1 cellular context compared by ENCODE assay signal in the genomic region with DNA sequence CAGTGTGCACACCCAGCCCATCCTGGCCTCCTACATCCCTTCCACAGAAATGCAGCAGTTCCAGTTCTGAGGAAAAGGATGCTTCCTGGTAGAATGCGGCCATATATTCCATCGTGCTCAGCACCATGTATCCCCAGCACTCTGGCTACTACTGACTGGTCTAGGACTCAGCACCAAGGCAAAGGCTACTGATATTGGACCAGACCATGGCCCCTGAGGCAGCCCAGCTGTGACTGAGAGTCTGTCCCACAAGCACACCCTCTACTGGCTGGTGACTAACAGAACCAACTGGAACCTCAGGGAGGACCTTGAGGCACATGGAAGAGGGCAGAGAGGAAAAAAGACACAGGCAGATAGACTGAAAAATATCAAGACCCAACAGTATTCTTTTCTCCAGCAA.
TF ChIP-seq lines count a peak whose summit lies in the region.

No MANE protein-coding gene starts in this region.

TF ChIP-seq in GM23338, 12 proteins besides CTCF, POLR2A, EP300 and RAD21:
- TF ChIP-seq, protein P1, sequence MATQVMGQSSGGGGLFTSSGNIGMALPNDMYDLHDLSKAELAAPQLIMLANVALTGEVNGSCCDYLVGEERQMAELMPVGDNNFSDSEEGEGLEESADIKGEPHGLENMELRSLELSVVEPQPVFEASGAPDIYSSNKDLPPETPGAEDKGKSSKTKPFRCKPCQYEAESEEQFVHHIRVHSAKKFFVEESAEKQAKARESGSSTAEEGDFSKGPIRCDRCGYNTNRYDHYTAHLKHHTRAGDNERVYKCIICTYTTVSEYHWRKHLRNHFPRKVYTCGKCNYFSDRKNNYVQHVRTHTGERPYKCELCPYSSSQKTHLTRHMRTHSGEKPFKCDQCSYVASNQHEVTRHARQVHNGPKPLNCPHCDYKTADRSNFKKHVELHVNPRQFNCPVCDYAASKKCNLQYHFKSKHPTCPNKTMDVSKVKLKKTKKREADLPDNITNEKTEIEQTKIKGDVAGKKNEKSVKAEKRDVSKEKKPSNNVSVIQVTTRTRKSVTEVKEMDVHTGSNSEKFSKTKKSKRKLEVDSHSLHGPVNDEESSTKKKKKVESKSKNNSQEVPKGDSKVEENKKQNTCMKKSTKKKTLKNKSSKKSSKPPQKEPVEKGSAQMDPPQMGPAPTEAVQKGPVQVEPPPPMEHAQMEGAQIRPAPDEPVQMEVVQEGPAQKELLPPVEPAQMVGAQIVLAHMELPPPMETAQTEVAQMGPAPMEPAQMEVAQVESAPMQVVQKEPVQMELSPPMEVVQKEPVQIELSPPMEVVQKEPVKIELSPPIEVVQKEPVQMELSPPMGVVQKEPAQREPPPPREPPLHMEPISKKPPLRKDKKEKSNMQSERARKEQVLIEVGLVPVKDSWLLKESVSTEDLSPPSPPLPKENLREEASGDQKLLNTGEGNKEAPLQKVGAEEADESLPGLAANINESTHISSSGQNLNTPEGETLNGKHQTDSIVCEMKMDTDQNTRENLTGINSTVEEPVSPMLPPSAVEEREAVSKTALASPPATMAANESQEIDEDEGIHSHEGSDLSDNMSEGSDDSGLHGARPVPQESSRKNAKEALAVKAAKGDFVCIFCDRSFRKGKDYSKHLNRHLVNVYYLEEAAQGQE (IDR thresholded peaks at IDR 0.05; ENCODE audit: unreplicated experiment), result no peak
- TF ChIP-seq EZH2phosphoT487 (IDR thresholded peaks at IDR 0.05; ENCODE audit: unreplicated experiment) (no peak), ZNF114 (CRISPR knock-in tag; IDR thresholded peaks at IDR 0.05) (no peak), POLR2AphosphoS5 (IDR thresholded peaks at IDR 0.05; ENCODE audit: low read depth) (no peak), EZH2 (IDR thresholded peaks at IDR 0.05; ENCODE audit: low read depth, unreplicated experiment) (no peak)
- TF ChIP-seq, protein P2, sequence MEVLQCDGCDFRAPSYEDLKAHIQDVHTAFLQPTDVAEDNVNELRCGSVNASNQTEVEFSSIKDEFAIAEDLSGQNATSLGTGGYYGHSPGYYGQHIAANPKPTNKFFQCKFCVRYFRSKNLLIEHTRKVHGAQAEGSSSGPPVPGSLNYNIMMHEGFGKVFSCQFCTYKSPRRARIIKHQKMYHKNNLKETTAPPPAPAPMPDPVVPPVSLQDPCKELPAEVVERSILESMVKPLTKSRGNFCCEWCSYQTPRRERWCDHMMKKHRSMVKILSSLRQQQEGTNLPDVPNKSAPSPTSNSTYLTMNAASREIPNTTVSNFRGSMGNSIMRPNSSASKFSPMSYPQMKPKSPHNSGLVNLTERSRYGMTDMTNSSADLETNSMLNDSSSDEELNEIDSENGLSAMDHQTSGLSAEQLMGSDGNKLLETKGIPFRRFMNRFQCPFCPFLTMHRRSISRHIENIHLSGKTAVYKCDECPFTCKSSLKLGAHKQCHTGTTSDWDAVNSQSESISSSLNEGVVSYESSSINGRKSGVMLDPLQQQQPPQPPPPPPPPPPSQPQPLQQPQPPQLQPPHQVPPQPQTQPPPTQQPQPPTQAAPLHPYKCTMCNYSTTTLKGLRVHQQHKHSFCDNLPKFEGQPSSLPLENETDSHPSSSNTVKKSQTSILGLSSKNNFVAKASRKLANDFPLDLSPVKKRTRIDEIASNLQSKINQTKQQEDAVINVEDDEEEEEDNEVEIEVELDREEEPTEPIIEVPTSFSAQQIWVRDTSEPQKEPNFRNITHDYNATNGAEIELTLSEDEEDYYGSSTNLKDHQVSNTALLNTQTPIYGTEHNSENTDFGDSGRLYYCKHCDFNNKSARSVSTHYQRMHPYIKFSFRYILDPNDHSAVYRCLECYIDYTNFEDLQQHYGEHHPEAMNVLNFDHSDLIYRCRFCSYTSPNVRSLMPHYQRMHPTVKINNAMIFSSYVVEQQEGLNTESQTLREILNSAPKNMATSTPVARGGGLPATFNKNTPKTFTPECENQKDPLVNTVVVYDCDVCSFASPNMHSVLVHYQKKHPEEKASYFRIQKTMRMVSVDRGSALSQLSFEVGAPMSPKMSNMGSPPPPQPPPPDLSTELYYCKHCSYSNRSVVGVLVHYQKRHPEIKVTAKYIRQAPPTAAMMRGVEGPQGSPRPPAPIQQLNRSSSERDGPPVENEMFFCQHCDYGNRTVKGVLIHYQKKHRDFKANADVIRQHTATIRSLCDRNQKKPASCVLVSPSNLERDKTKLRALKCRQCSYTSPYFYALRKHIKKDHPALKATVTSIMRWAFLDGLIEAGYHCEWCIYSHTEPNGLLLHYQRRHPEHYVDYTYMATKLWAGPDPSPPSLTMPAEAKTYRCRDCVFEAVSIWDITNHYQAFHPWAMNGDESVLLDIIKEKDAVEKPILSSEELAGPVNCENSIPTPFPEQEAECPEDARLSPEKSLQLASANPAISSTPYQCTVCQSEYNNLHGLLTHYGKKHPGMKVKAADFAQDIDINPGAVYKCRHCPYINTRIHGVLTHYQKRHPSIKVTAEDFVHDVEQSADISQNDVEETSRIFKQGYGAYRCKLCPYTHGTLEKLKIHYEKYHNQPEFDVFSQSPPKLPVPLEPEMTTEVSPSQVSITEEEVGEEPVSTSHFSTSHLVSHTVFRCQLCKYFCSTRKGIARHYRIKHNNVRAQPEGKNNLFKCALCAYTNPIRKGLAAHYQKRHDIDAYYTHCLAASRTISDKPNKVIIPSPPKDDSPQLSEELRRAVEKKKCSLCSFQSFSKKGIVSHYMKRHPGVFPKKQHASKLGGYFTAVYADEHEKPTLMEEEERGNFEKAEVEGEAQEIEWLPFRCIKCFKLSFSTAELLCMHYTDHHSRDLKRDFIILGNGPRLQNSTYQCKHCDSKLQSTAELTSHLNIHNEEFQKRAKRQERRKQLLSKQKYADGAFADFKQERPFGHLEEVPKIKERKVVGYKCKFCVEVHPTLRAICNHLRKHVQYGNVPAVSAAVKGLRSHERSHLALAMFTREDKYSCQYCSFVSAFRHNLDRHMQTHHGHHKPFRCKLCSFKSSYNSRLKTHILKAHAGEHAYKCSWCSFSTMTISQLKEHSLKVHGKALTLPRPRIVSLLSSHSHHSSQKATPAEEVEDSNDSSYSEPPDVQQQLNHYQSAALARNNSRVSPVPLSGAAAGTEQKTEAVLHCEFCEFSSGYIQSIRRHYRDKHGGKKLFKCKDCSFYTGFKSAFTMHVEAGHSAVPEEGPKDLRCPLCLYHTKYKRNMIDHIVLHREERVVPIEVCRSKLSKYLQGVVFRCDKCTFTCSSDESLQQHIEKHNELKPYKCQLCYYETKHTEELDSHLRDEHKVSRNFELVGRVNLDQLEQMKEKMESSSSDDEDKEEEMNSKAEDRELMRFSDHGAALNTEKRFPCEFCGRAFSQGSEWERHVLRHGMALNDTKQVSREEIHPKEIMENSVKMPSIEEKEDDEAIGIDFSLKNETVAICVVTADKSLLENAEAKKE (CRISPR knock-in tag; IDR thresholded peaks at IDR 0.05), result no peak
- TF ChIP-seq, protein P3, sequence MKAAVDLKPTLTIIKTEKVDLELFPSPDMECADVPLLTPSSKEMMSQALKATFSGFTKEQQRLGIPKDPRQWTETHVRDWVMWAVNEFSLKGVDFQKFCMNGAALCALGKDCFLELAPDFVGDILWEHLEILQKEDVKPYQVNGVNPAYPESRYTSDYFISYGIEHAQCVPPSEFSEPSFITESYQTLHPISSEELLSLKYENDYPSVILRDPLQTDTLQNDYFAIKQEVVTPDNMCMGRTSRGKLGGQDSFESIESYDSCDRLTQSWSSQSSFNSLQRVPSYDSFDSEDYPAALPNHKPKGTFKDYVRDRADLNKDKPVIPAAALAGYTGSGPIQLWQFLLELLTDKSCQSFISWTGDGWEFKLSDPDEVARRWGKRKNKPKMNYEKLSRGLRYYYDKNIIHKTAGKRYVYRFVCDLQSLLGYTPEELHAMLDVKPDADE (IDR thresholded peaks at IDR 0.05), result no peak
